Comparison of ENCODE assay signal across 13 cellular contexts in the genomic region with DNA sequence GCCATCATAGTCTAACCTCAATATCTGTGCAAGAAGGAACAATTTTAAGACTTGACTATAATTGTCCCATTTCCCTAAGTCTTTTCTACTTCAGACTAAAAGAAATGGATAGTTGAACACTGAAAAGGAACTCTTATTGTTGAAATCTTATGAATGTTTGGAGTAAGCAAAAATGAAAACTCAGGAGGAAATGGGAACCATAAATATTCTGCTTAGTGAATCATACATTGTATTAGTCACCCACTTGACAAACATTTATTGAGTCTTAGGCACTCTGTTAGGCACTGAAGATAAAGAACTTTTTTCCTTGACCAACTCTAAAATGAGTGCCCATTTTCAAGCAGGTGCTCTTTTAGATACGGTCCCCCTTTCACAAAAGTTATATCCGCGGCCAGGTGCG. TPM values are rescaled to one million over a fixed set of nuclear protein-coding genes. Genes with fewer than 3 reads are reported as not detected.
DNase-seq lines count a peak whose midpoint lies in the region; ATAC-seq and TF ChIP-seq lines count a peak whose summit lies in the region.
"Had no signal": no experiment of that assay in that cellular context is flagged by ENCODE, and none has a peak within 500 bp of the region (broad histone marks: within the 10 kb centered on the region; RNA-seq: fewer than 3 reads in every experiment).

No MANE protein-coding gene starts in this region.

- no peak overlapping the region for H3K4me3 ChIP-seq in right cardiac atrium (ENCODE audit: low read length)

- H3K4me1 Mint-ChIP-seq in T-helper 17 cell = peaks cover 6% of the 10 kb centered on the region

- H3K4me1 ChIP-seq in right cardiac atrium (ENCODE audit: control insufficient read depth, insufficient read depth, low read length) (no peaks in the 10 kb centered on the region), foreskin keratinocyte (peaks cover 13% of the 10 kb centered on the region)

- ATAC-seq in Right ventricle myocardium superior (ENCODE audit: poor library complexity) (peak; percentile 46), right cardiac atrium (no peak), T-helper 17 cell (no peak), foreskin keratinocyte (peak; percentile 89), GM21723 (IDR thresholded peaks at IDR 0.05; ENCODE audit: unreplicated experiment) (no peak)

- 97% methylated on average over 4 of the region's 4 CpGs for WGBS in right cardiac atrium

- intact Hi-C loops in Right ventricle myocardium superior (cut with DNase I) = no loop called here
- intact Hi-C loops in right cardiac atrium (cut with DNase I) = no loop called here

- H3K27ac ChIP-seq in right cardiac atrium (ENCODE audit: low read length) (no peak overlapping the region), foreskin keratinocyte (no peak overlapping the region)

- peak overlapping the region; percentile 24 for H3K27ac Mint-ChIP-seq in T-helper 17 cell

- H3K27me3 Mint-ChIP-seq in T-helper 17 cell = peaks cover 5% of the 10 kb centered on the region

- no peak for DNase-seq in Right ventricle myocardium superior
- no peak for DNase-seq in right cardiac atrium
- no peak for DNase-seq in T-helper 17 cell
- no peak for DNase-seq in foreskin keratinocyte
- DNase-seq in SK-N-DZ (ENCODE audit: low spot score) = no peak
- no peak for DNase-seq in activated effector memory CD4-positive, alpha-beta T cell treated with anti-CD3 and anti-CD28 coated beads, Interleukin-2, amount 50 U/mL, for 16 hours
- no peak for DNase-seq in activated CD4-positive, CD25-positive, alpha-beta regulatory T cell (lab: John Stamatoyannopoulos, UW)
- DNase-seq: AML-193; effector memory CD4-positive, alpha-beta T cell; NCI-H1436 treated with DMSO at 0.1 percent for 48 hours; NCI-H526 treated with DMSO at 0.1 percent for 48 hours; occipital lobe had no signal

- H3K9me3 ChIP-seq in right cardiac atrium (ENCODE audit: control insufficient read depth, low read length) (no peaks in the 10 kb centered on the region), T-helper 17 cell (ENCODE audit: control insufficient read depth, low read length, poor library complexity, severe bottlenecking) (no peaks in the 10 kb centered on the region)

- peaks cover 3% of the 10 kb centered on the region for H3K36me3 Mint-ChIP-seq in T-helper 17 cell (ENCODE audit: low read depth)

- no peak overlapping the region for H3K4me3 Mint-ChIP-seq in T-helper 17 cell

- H3K27me3 ChIP-seq in right cardiac atrium (ENCODE audit: control insufficient read depth, insufficient read depth) = no peaks in the 10 kb centered on the region
- no peaks in the 10 kb centered on the region for H3K27me3 ChIP-seq in foreskin keratinocyte

- TF ChIP-seq CTCF in foreskin keratinocyte (conservative IDR thresholded peaks at IDR 0.05) = no peak

RNA-seq across cellular contexts. Expression of a gene that starts 8.7 kb away (rescaled TPM):
- total RNA-seq in Right ventricle myocardium superior = 0.65 TPM
- 1 to 10 TPM; 1.4 TPM for total RNA-seq in right cardiac atrium
- polyA plus RNA-seq in right cardiac atrium = 0.66 TPM
- total RNA-seq in T-helper 17 cell = not detected
- 0.41 TPM in 1 of 2 replicates, not detected in the other for total RNA-seq in foreskin keratinocyte
- polyA plus RNA-seq in foreskin keratinocyte = 0.02 and 0.03 TPM in 2 replicates
- polyA plus RNA-seq in SK-N-DZ (2014; cell fraction: cytosol; rRNA removed) = not detected in 2 replicates
- not detected in 2 replicates for polyA plus RNA-seq in SK-N-DZ (2014; cell fraction: nucleus; rRNA removed)

RNA-seq across cellular contexts. Expression of a gene that starts 50.6 kb away (rescaled TPM):
- total RNA-seq in Right ventricle myocardium superior (15.5 TPM), right cardiac atrium (10 to 100 TPM; 10.9 to 15.2 (median 11.7) TPM), T-helper 17 cell (1 to 10 TPM; 7.0 to 8.5 TPM), foreskin keratinocyte (19.0 and 20.0 TPM in 2 replicates)
- polyA plus RNA-seq in right cardiac atrium (13.0 TPM), foreskin keratinocyte (19.6 and 19.9 TPM in 2 replicates)
- polyA plus RNA-seq in SK-N-DZ (2014; cell fraction: cytosol; rRNA removed) = 44.9 and 55.1 TPM in 2 replicates
- 17.2 and 17.4 TPM in 2 replicates for polyA plus RNA-seq in SK-N-DZ (2014; cell fraction: nucleus; rRNA removed)

Comparison
In these comparisons a context has a peak if more than half of its experiments do, and no peak if none do; other contexts are left out.
1. ATAC-seq: peak in Right ventricle myocardium superior (single experiment) and foreskin keratinocyte (single experiment); none in right cardiac atrium (0 of 2), T-helper 17 cell (single experiment) and GM21723 (single experiment).